ENCODE assay signal across 18 cellular contexts in genomic region chr4:184389978-184390518, GRCh38.
A peak's percentile ranks its signal among the peaks of the same experiment; 100 is the strongest.
DNase-seq lines count a peak whose midpoint lies in the region; ATAC-seq and TF ChIP-seq lines count a peak whose summit lies in the region.
"Had no signal": no experiment of that assay in that cellular context is flagged by ENCODE, and none has a peak within 500 bp of the region (broad histone marks: within the 10 kb centered on the region; RNA-seq: fewer than 3 reads in every experiment).

No MANE protein-coding gene starts in this region.

- H3K27me3 ChIP-seq in BLaER1 treated with 17β-estradiol and CSF1 and Interleukin-3, amounts not matched to agents 10 nM and 100 nM: no peaks in the 10 kb centered on the region
- no peaks in the 10 kb centered on the region for H3K27me3 ChIP-seq in HUES6 (ENCODE audit: control insufficient read depth, insufficient read depth, low read length)
- H3K27me3 ChIP-seq in endodermal cell (ENCODE audit: control insufficient read depth, insufficient read depth, low read length, poor library complexity, severe bottlenecking): no peaks in the 10 kb centered on the region
- no peaks in the 10 kb centered on the region for H3K27me3 ChIP-seq in neural progenitor cell
- H3K27me3 ChIP-seq: pancreas, Peyer's patch, uterus had no signal

- no peaks in the 10 kb centered on the region for H4K20me1 ChIP-seq in BLaER1 treated with 17β-estradiol and CSF1 and Interleukin-3, amounts not matched to agents 10 nM and 100 nM
- peaks cover 11% of the 10 kb centered on the region for H4K20me1 ChIP-seq in neural progenitor cell (ENCODE audit: low read depth)

- peaks cover 94 to 100% (median 100%) of the 10 kb centered on the region in 10 experiments for H3K4me1 ChIP-seq in BLaER1 treated with 17β-estradiol and CSF1 and Interleukin-3, amounts not matched to agents 10 nM and 100 nM
- H3K4me1 ChIP-seq in HUES6 (ENCODE audit: control insufficient read depth, insufficient read depth, low read length): peaks cover 44% of the 10 kb centered on the region
- peaks cover 9% of the 10 kb centered on the region for H3K4me1 ChIP-seq in endodermal cell (ENCODE audit: control insufficient read depth, insufficient read depth, low read length)
- H3K4me1 ChIP-seq in neural progenitor cell: peaks cover 31% of the 10 kb centered on the region

- DNase-seq in endodermal cell (peak; percentile 82), neural progenitor cell (ENCODE audit: low spot score) (peak; percentile 80), LoVo (ENCODE audit: low spot score) (no peak), AML-193 (lab: John Stamatoyannopoulos, UW) (no peak)
- DNase-seq in stimulated activated CD4-positive, alpha-beta T cell treated with anti-CD3 and anti-CD28 coated beads, Interleukin-4, amount 100 ng/mL, for 1 hour: no peak
- DNase-seq: activated CD4-positive, alpha-beta T cell treated with anti-CD3 and anti-CD28 coated beads for 48 hours; activated CD8-positive, alpha-beta memory T cell treated with anti-CD3 and anti-CD28 coated beads, Interleukin-2, amount 50 U/mL, for 48 hours; aorta; NCI-H1092 treated with DMSO at 0.1 percent for 48 hours; NCI-H2107; NCI-H774; pancreas; Peyer's patch; uterus had no signal

- no peaks in the 10 kb centered on the region for H3K79me2 ChIP-seq in neural progenitor cell (ENCODE audit: low read depth)

- ATAC-seq in HG03457 (IDR thresholded peaks at IDR 0.05; ENCODE audit: unreplicated experiment): no peak
- ATAC-seq: pancreas had no signal

- H3K9me3 Mint-ChIP-seq in endodermal cell (no peaks in the 10 kb centered on the region), neural progenitor cell (no peaks in the 10 kb centered on the region)

- peaks cover 36 to 51% (median 47%) of the 10 kb centered on the region in 11 experiments for H3K36me3 ChIP-seq in BLaER1 treated with 17β-estradiol and CSF1 and Interleukin-3, amounts not matched to agents 10 nM and 100 nM
- H3K36me3 ChIP-seq in HUES6 (ENCODE audit: control insufficient read depth, insufficient read depth, low read length): peaks cover 30% of the 10 kb centered on the region
- peaks cover 21% of the 10 kb centered on the region for H3K36me3 ChIP-seq in endodermal cell (ENCODE audit: control insufficient read depth, insufficient read depth, low read length)
- H3K36me3 ChIP-seq in neural progenitor cell: no peaks in the 10 kb centered on the region
- H3K36me3 ChIP-seq: uterus had no signal

- H3K4me1 Mint-ChIP-seq in endodermal cell: peaks cover 24% of the 10 kb centered on the region
- peaks cover 77% of the 10 kb centered on the region for H3K4me1 Mint-ChIP-seq in neural progenitor cell

- H3K4me3 Mint-ChIP-seq in endodermal cell (no peak overlapping the region), neural progenitor cell (peak overlapping the region; percentile 16)

- peak; percentile 24 for TF ChIP-seq CTCF in endodermal cell (conservative IDR thresholded peaks at IDR 0.05)
- no peak for TF ChIP-seq CTCF in neural progenitor cell (IDR thresholded peaks at IDR 0.05)

- peak overlapping the region in 3 of 11 experiments; percentile 4 to 88 (median 24); a peak in 3 of 22 replicates for H3K9ac ChIP-seq in BLaER1 treated with 17β-estradiol and CSF1 and Interleukin-3, amounts not matched to agents 10 nM and 100 nM
- H3K9ac ChIP-seq in HUES6 (ENCODE audit: low read length) (no peak overlapping the region), endodermal cell (ENCODE audit: extremely low read depth, low read length, poor library complexity, severe bottlenecking) (no peak overlapping the region), neural progenitor cell (no peak overlapping the region)

- H3K27me3 Mint-ChIP-seq in endodermal cell (ENCODE audit: insufficient read depth) (no peaks in the 10 kb centered on the region), neural progenitor cell (ENCODE audit: insufficient read depth, low read depth) (peaks cover 9% of the 10 kb centered on the region)

- H3F3A ChIP-seq in neural progenitor cell (ENCODE audit: low read depth): peaks cover 15% of the 10 kb centered on the region

- H3K4me3 ChIP-seq in BLaER1 treated with 17β-estradiol and CSF1 and Interleukin-3, amounts not matched to agents 10 nM and 100 nM: no peak overlapping the region
- H3K4me3 ChIP-seq in HUES6 (ENCODE audit: low read depth, low read length): peak overlapping the region; percentile 42; the same call in 1 of the 2 replicates
- no peak overlapping the region for H3K4me3 ChIP-seq in endodermal cell (ENCODE audit: low read length)
- peak overlapping the region; percentile 22 for H3K4me3 ChIP-seq in neural progenitor cell
- H3K4me3 ChIP-seq: HAP-1, pancreas, Peyer's patch, uterus had no signal

- H3K9me3 ChIP-seq in BLaER1 treated with 17β-estradiol and CSF1 and Interleukin-3, amounts not matched to agents 10 nM and 100 nM (replicated peaks in 1 of 11): peaks cover 0 to 15% (median 0%) of the 10 kb centered on the region in 11 experiments; a peak in 8 of 22 replicates
- peaks cover 6% of the 10 kb centered on the region; the same call in 1 of the 2 replicates for H3K9me3 ChIP-seq in HUES6 (ENCODE audit: control insufficient read depth, insufficient read depth, low read depth, low read length)
- H3K9me3 ChIP-seq in endodermal cell (ENCODE audit: control insufficient read depth, low read length): peaks cover 7% of the 10 kb centered on the region
- H3K9me3 ChIP-seq in neural progenitor cell (ENCODE audit: low read depth): no peaks in the 10 kb centered on the region
- H3K9me3 ChIP-seq: HAP-1, pancreas, Peyer's patch, uterus had no signal

- peak overlapping the region in 8 of 11 experiments; percentile 89 to 98 (median 92); a peak in 15 of 22 replicates for H3K27ac ChIP-seq in BLaER1 treated with 17β-estradiol and CSF1 and Interleukin-3, amounts not matched to agents 10 nM and 100 nM
- H3K27ac ChIP-seq in HUES6 (ENCODE audit: low read depth, low read length) (no peak overlapping the region), endodermal cell (ENCODE audit: low read depth, low read length) (peak overlapping the region; percentile 22), neural progenitor cell (no peak overlapping the region)
- H3K27ac ChIP-seq: pancreas, Peyer's patch, uterus had no signal

- peak overlapping the region; percentile 79 for H3K27ac Mint-ChIP-seq in endodermal cell
- H3K27ac Mint-ChIP-seq in neural progenitor cell: peak overlapping the region; percentile 36

- peak overlapping the region; percentile 77 to 98 (median 93); a peak in 21 of 22 replicates for H3K4me2 ChIP-seq in BLaER1 treated with 17β-estradiol and CSF1 and Interleukin-3, amounts not matched to agents 10 nM and 100 nM
- H3K4me2 ChIP-seq in neural progenitor cell: peak overlapping the region; percentile 71

- H3K36me3 Mint-ChIP-seq in endodermal cell (ENCODE audit: low read depth) (peaks cover 70% of the 10 kb centered on the region), neural progenitor cell (peaks cover 61% of the 10 kb centered on the region)

- no peak overlapping the region for H2AFZ ChIP-seq in neural progenitor cell (replicated peaks)

- WGBS in endodermal cell (ENCODE audit: insufficient coverage in 1 of 2, insufficient read length in 1 of 2), 2 experiments: 62 to 78% methylated on average over 1 to 14 of the region's 15 CpGs

Comparison
In these comparisons a context has a peak if more than half of its experiments do, and no peak if none do; other contexts are left out.
1. H3K27ac ChIP-seq: peak in BLaER1 treated with 17β-estradiol and CSF1 and Interleukin-3, amounts not matched to agents 10 nM and 100 nM (8 of 11) and endodermal cell (single experiment); none in HUES6 (single experiment) and neural progenitor cell (single experiment).
2. H3K4me3 ChIP-seq: peak in HUES6 (single experiment) and neural progenitor cell (single experiment); none in BLaER1 treated with 17β-estradiol and CSF1 and Interleukin-3, amounts not matched to agents 10 nM and 100 nM (0 of 10) and endodermal cell (single experiment).
3. DNase-seq: peak in endodermal cell (single experiment) and neural progenitor cell (single experiment); none in LoVo (single experiment), AML-193 (0 of 2) and stimulated activated CD4-positive, alpha-beta T cell treated with anti-CD3 and anti-CD28 coated beads, Interleukin-4, amount 100 ng/mL, for 1 hour (single experiment).